ENCODE assay signal across 12 cellular contexts in the genomic region with DNA sequence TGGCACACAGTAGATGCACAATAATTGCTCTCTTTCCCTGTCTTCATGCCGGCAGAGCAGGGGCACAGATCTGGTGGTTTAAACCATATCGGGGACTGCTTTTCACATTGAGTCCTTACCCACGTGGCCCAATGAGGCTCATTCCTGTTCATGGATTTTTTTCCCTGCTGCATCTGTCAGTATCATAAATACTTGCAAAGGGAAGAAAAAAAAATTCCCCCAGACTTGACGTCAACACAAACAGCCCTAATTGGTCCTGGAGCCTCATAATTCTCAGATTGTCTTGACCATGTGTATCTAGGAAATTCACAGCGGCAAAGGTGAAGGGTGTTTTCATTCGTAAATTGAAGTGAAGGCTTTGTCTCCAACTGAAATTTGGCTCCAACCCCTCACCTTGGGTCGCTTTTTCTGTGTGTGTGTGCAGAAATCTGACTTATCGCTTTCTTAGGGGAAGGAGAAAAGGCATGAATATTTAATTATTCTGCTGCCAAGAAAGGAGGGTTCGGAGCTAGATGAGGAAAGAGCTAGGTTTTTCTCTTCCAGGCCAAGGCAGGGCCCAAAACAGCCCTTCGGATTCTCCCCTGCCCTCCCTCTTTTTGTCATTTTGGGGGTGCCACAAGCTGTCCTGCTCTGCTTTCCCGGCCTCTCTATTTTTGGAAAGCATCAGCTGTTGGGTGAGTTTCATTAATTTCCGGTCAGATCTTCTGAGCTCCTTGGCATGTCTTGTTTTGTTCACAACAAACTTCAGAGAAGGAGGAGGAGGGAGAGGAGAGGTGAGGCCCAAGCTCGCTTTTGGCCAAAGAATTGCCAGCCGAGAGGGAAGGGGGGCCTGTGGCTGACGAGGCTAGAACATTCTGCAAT. TPM values are rescaled to one million over a fixed set of nuclear protein-coding genes. Genes with fewer than 3 reads are reported as not detected.
DNase-seq lines count a peak whose midpoint lies in the region; ATAC-seq, FAIRE-seq and TF ChIP-seq lines count a peak whose summit lies in the region.
"Had no signal": no experiment of that assay in that cellular context is flagged by ENCODE, and none has a peak within 500 bp of the region (broad histone marks: within the 10 kb centered on the region; RNA-seq: fewer than 3 reads in every experiment).

No MANE protein-coding gene starts in this region.

- no peaks in the 10 kb centered on the region for H3K27me3 Mint-ChIP-seq in activated CD4-positive, alpha-beta memory T cell treated with anti-CD3 and anti-CD28 coated beads, Interleukin-2, amount 10 ng/mL, durations not matched to agents 7 days and 5 days

- no peak overlapping the region for H3K4me2 ChIP-seq in H1 (ENCODE audit: insufficient read depth in 1 of 2, low read depth in 2 of 2, low read length in 2 of 2)

- H4K91ac ChIP-seq in H1 (replicated peaks; ENCODE audit: insufficient read length, low read length): peak overlapping the region; percentile 79

- H2BK120ac ChIP-seq in H1 (replicated peaks; ENCODE audit: low read depth, low read length): peak overlapping the region; percentile 61

- TF ChIP-seq RAD21 in H1 (IDR thresholded peaks at IDR 0.05 in 1 of 2, conservative IDR thresholded peaks at IDR 0.05 in 1 of 2; ENCODE audit: low read depth in 2 of 2, low read length in 2 of 2): no peak

- ATAC-seq in thoracic aorta (ENCODE audit: insufficient number of reproducible peaks, low FRiP score, low read depth): no peak
- ATAC-seq in HG03135 (IDR thresholded peaks at IDR 0.05; ENCODE audit: unreplicated experiment): no peak
- no peak for ATAC-seq in GM21786 (IDR thresholded peaks at IDR 0.05; ENCODE audit: unreplicated experiment)

- no peak for TF ChIP-seq EP300 in H1 (IDR thresholded peaks at IDR 0.05; ENCODE audit: borderline replicate concordance in 1 of 2, low read depth in 2 of 2, low read length in 2 of 2)

- no peaks in the 10 kb centered on the region for H3K79me1 ChIP-seq in H1 (ENCODE audit: low read depth, low read length)

- H3K23me2 ChIP-seq in H1 (ENCODE audit: low read depth, low read length): no peaks in the 10 kb centered on the region

- peaks cover 4 to 19% (median 8%) of the 10 kb centered on the region in 4 experiments for H3K4me1 ChIP-seq in H1 (replicated peaks in 1 of 4; ENCODE audit: control insufficient read depth in 3 of 4, insufficient read depth in 4 of 4, low read length in 3 of 4)
- H3K4me1 ChIP-seq in thoracic aorta (ENCODE audit: control insufficient read depth in 1 of 2, low read depth in 2 of 2): peaks cover 38 to 54% of the 10 kb centered on the region in 2 donors

- H2BK5ac ChIP-seq in H1 (ENCODE audit: low read depth, low read length): no peak overlapping the region

- H3K14ac ChIP-seq in H1 (ENCODE audit: insufficient read length): no peak overlapping the region

- H3K4me3 ChIP-seq in H1 (ENCODE audit: extremely low read depth in 1 of 4, insufficient read depth in 2 of 4, low read depth in 3 of 4, low read length in 4 of 4) (no peak overlapping the region), thoracic aorta (no peak overlapping the region)

- H3K4ac ChIP-seq in H1 (replicated peaks; ENCODE audit: insufficient read length, low read depth, low read length): no peak overlapping the region

- no peaks in the 10 kb centered on the region for H3K9me3 ChIP-seq in H1 (ENCODE audit: insufficient read depth in 2 of 2, low read depth in 1 of 2, low read length in 1 of 2)
- no peaks in the 10 kb centered on the region for H3K9me3 ChIP-seq in thoracic aorta

- H3K27me3 ChIP-seq in H1 (replicated peaks in 1 of 4; ENCODE audit: control insufficient read depth in 3 of 4, extremely low read depth in 1 of 4, insufficient read depth in 3 of 4, low read length in 3 of 4): no peaks in the 10 kb centered on the region; a peak in 1 of 7 replicates
- H3K27me3 ChIP-seq in thoracic aorta (replicated peaks; ENCODE audit: insufficient read depth): no peaks in the 10 kb centered on the region

- H4K5ac ChIP-seq in H1 (ENCODE audit: insufficient read length, low read depth, low read length): no peak overlapping the region

- no peak overlapping the region for H3K9ac ChIP-seq in H1 (replicated peaks in 1 of 4; ENCODE audit: extremely low read depth in 1 of 4, low read depth in 3 of 4, low read length in 3 of 4)

- no peak overlapping the region for H2BK20ac ChIP-seq in H1 (ENCODE audit: low read length)

- H3K36me3 ChIP-seq in H1 (ENCODE audit: control insufficient read depth in 2 of 4, insufficient read depth in 4 of 4, low read length in 3 of 4) (no peaks in the 10 kb centered on the region), thoracic aorta (no peaks in the 10 kb centered on the region)

- no peak for FAIRE-seq in H1 (lab: Jason Lieb, UNC)
- FAIRE-seq: D721Med had no signal

- H3K36me3 Mint-ChIP-seq in activated CD4-positive, alpha-beta memory T cell treated with anti-CD3 and anti-CD28 coated beads, Interleukin-2, amount 10 ng/mL, durations not matched to agents 7 days and 5 days (ENCODE audit: low read depth): no peaks in the 10 kb centered on the region

- no peak overlapping the region for H3K23ac ChIP-seq in H1 (ENCODE audit: insufficient read length)

- no peak for TF ChIP-seq POLR2A in H1 (IDR thresholded peaks at IDR 0.05; ENCODE audit: control extremely low read depth in 1 of 2, low read depth in 2 of 2, low read length in 2 of 2)

- no peaks in the 10 kb centered on the region for H3K79me2 ChIP-seq in H1 (ENCODE audit: control insufficient read depth in 1 of 2, insufficient read depth in 2 of 2, low read length in 2 of 2)

- CTCF ChIA-PET in H1 (lab: Charles Lee; ENCODE audit: partially characterized antibody): interaction anchor here (0.6 to 3.9 kb wide), 10 partner anchors 11 to 1090 kb away, joined by 3 to 10 read pairs (median 4); no protein-coding TSS in a partner anchor
- CTCF ChIA-PET in activated CD4-positive, alpha-beta memory T cell treated with anti-CD3 and anti-CD28 coated beads, Interleukin-2, amount 10 ng/mL, durations not matched to agents 7 days and 5 days (lab: Charles Lee): no interaction called here

- POLR2A ChIA-PET in H1 (lab: Charles Lee; ENCODE audit: partially characterized antibody): no interaction called here
- POLR2A ChIA-PET in activated CD4-positive, alpha-beta memory T cell treated with anti-CD3 and anti-CD28 coated beads, Interleukin-2, amount 10 ng/mL, durations not matched to agents 7 days and 5 days (lab: Charles Lee): no interaction called here

- H3K27ac ChIP-seq in H1 (ENCODE audit: low read depth, low read length): no peak overlapping the region
- H3K27ac ChIP-seq in thoracic aorta: peak overlapping the region; percentile 85

- WGBS in H1 (ENCODE audit: extremely low coverage in 1 of 2, insufficient coverage in 1 of 2, insufficient read length in 1 of 2, insufficient replicate concordance in 2 of 2, low coverage in 1 of 2, low lambda C conversion rate in 2 of 2, missing lambda C conversion rate in 1 of 2), 2 experiments: 81% methylated on average over 15 of the region's 15 CpGs; no CpG with 5 or more reads in 1 of the 2 experiments

- no peaks in the 10 kb centered on the region for H3K9me3 Mint-ChIP-seq in activated CD4-positive, alpha-beta memory T cell treated with anti-CD3 and anti-CD28 coated beads, Interleukin-2, amount 10 ng/mL, durations not matched to agents 7 days and 5 days

- H4K8ac ChIP-seq in H1 (ENCODE audit: extremely low read depth, insufficient read depth, low read length): no peak overlapping the region

- peaks cover 3% of the 10 kb centered on the region for H3K4me1 Mint-ChIP-seq in activated CD4-positive, alpha-beta memory T cell treated with anti-CD3 and anti-CD28 coated beads, Interleukin-2, amount 10 ng/mL, durations not matched to agents 7 days and 5 days

- no peak overlapping the region for H2BK15ac ChIP-seq in H1 (ENCODE audit: low read length)

- DNase-seq in NCI-H1694 treated with DMSO at 0.1 percent for 48 hours (lab: John Stamatoyannopoulos, UW): peak; percentile 53
- no peak for DNase-seq in H1 (ENCODE audit: low read depth in 1 of 2, low spot score in 2 of 2)
- peak; percentile 43 for DNase-seq in midbrain (lab: John Stamatoyannopoulos, UW)
- no peak for DNase-seq in thoracic aorta (ENCODE audit: low spot score)
- DNase-seq in activated CD4-positive, alpha-beta memory T cell treated with anti-CD3 and anti-CD28 coated beads, Interleukin-2, amount 10 ng/mL, durations not matched to agents 7 days and 5 days: no peak
- no peak for DNase-seq in dermis blood vessel endothelial cell
- DNase-seq: activated CD4-positive, alpha-beta T cell treated with anti-CD3 and anti-CD28 coated beads for 48 hours; SIG-M5 had no signal

- no peaks in the 10 kb centered on the region for H4K20me1 ChIP-seq in H1 (replicated peaks in 1 of 2; ENCODE audit: control insufficient read depth in 1 of 2, insufficient read depth in 2 of 2, low read length in 2 of 2)

- H3K18ac ChIP-seq in H1 (ENCODE audit: extremely low read depth, low read length): peak overlapping the region; percentile 32

- no peak overlapping the region for H3K27ac Mint-ChIP-seq in activated CD4-positive, alpha-beta memory T cell treated with anti-CD3 and anti-CD28 coated beads, Interleukin-2, amount 10 ng/mL, durations not matched to agents 7 days and 5 days

- H3K56ac ChIP-seq in H1 (replicated peaks; ENCODE audit: insufficient read length, low read depth, low read length): no peak overlapping the region

- no peak overlapping the region for H2AK5ac ChIP-seq in H1 (ENCODE audit: low read depth, low read length)

- TF ChIP-seq CTCF in H1 (IDR thresholded peaks at IDR 0.05; ENCODE audit: control extremely low read depth in 1 of 3, insufficient read depth in 1 of 3, low read depth in 1 of 3, low read length in 3 of 3) (no peak), thoracic aorta (IDR thresholded peaks at IDR 0.05) (no peak)

- H2BK12ac ChIP-seq in H1 (ENCODE audit: low read depth, low read length): no peak overlapping the region

- no peak overlapping the region for H3K4me3 Mint-ChIP-seq in activated CD4-positive, alpha-beta memory T cell treated with anti-CD3 and anti-CD28 coated beads, Interleukin-2, amount 10 ng/mL, durations not matched to agents 7 days and 5 days

- peak overlapping the region; percentile 60; the same call in 1 of the 2 replicates for H2AFZ ChIP-seq in H1 (ENCODE audit: low read length)

TF ChIP-seq in H1, 55 proteins besides CTCF, POLR2A, EP300 and RAD21 (continues in another document):
- no peak for TF ChIP-seq SP2 (IDR thresholded peaks at IDR 0.05; ENCODE audit: low read length)

RNA-seq across cellular contexts. Expression of gene CIBAR2, which starts 17.8 kb away (rescaled TPM):
- total RNA-seq in H1 (2021; fragmentation: NEBNext Ultra II Directional; extraction: Animal tissue kit (Norgen Biotek cat#: 25700)): not detected in 2 replicates
- polyA plus RNA-seq in H1 (2011; rRNA removed): 0.06 and 0.18 TPM in 2 replicates
- polyA plus RNA-seq in H1 (2011; cell fraction: cytosol; rRNA removed): 0.12 TPM
- 0.23 TPM for polyA plus RNA-seq in H1 (2011; cell fraction: nucleus; rRNA removed)
- polyA plus RNA-seq in H1 (2012, experiment 1 of 2): 0.15 to 0.29 TPM in 2 of 4 replicates, not detected in the others
- 0.42 TPM for polyA plus RNA-seq in H1 (2012, experiment 2 of 2)
- 0.06 TPM for polyA plus RNA-seq in H1 (2013, experiment 1 of 2)
- polyA plus RNA-seq in H1 (2013, experiment 2 of 2): 0.02 TPM
- 0.17 TPM in 1 of 2 replicates, not detected in the other for polyA minus RNA-seq in H1 (2011; rRNA and poly(A)+ RNA removed)
- polyA minus RNA-seq in H1 (2011; cell fraction: cytosol; rRNA and poly(A)+ RNA removed): not detected
- not detected for polyA minus RNA-seq in H1 (2011; cell fraction: nucleus; rRNA and poly(A)+ RNA removed)
- total RNA-seq in thoracic aorta: not detected
- total RNA-seq in activated CD4-positive, alpha-beta memory T cell treated with anti-CD3 and anti-CD28 coated beads, Interleukin-2, amount 10 ng/mL, durations not matched to agents 7 days and 5 days: not detected
- total RNA-seq in dermis blood vessel endothelial cell: not detected in 2 replicates
- polyA plus RNA-seq: adipose tissue had no signal

Comparison
In these comparisons a context has a peak if more than half of its experiments do, and no peak if none do; other contexts are left out.
1. DNase-seq: peak in NCI-H1694 treated with DMSO at 0.1 percent for 48 hours (single experiment) and midbrain (single experiment); none in H1 (0 of 2), thoracic aorta (single experiment), activated CD4-positive, alpha-beta memory T cell treated with anti-CD3 and anti-CD28 coated beads, Interleukin-2, amount 10 ng/mL, durations not matched to agents 7 days and 5 days (single experiment) and dermis blood vessel endothelial cell (single experiment).